24 cellular contexts compared by ENCODE assay signal in genomic region chr6:84061174-84061573, GRCh38. TPM values are rescaled to one million over a fixed set of nuclear protein-coding genes. Genes with fewer than 3 reads are reported as not detected.
"Had no signal": no experiment of that assay in that cellular context is flagged by ENCODE, and none has a peak within 500 bp of the region (broad histone marks: within the 10 kb centered on the region; RNA-seq: fewer than 3 reads in every experiment).

No MANE protein-coding gene starts in this region.

- ATAC-seq: activated T-helper 17 cell treated with anti-CD3 and anti-CD28 coated beads, Interleukin-2, amount 50 U/mL, for 72 hours; left lung; naive thymus-derived CD8-positive, alpha-beta T cell; stimulated activated effector memory CD8-positive, alpha-beta T cell treated with anti-CD3 and anti-CD28 coated beads, Interleukin-12 subunit alpha, Interleukin-12 subunit beta, amount 100 ng/mL, for 72 hours had no signal

- H3K4me2 ChIP-seq: hepatocyte had no signal

- DNase-seq: activated CD4-positive, alpha-beta T cell treated with anti-CD3 and anti-CD28 coated beads for 1 hour; activated CD8-positive, alpha-beta memory T cell treated with anti-CD3 and anti-CD28 coated beads, Interleukin-2, amount 50 U/mL, for 4 hours; activated T-cell treated with anti-CD3 and anti-CD28 coated beads, Interleukin-2, amount 50 U/mL, for 24 hours; amniotic stem cell; foreskin melanocyte; immature natural killer cell; kidney glomerular epithelial cell; left lung; naive thymus-derived CD8-positive, alpha-beta T cell; ovary; stimulated activated CD4-positive, alpha-beta T cell treated with anti-CD3 and anti-CD28 coated beads, Interleukin-2, amount 100 ng/mL, for 24 hours; stomach; T-helper 1 cell; transverse colon; uterus; WERI-Rb-1 had no signal

- H3K79me2 ChIP-seq: hepatocyte had no signal

- H3K9me3 ChIP-seq: left lung, ovary, prostate gland, stomach, suprapubic skin, transverse colon, uterus had no signal

- H3K4me1 ChIP-seq: left lung, prostate gland, suprapubic skin, transverse colon, uterus had no signal

- H3K36me3 ChIP-seq: cardiac muscle cell, left lung, ovary, prostate gland, stomach, suprapubic skin, transverse colon, uterus, WERI-Rb-1 had no signal

- H3K27me3 ChIP-seq: cardiac muscle cell, hepatocyte, left lung, ovary, stomach, suprapubic skin, transverse colon, uterus had no signal

- H3K4me3 ChIP-seq: cardiac muscle cell, hepatocyte, left lung, lung, ovary, prostate gland, stomach, suprapubic skin, transverse colon, uterus had no signal

- H2AFZ ChIP-seq: hepatocyte had no signal

- H3K27ac ChIP-seq: cardiac muscle cell, epithelial cell of prostate, hepatocyte, left lung, ovary, prostate gland, stomach, suprapubic skin, transverse colon, uterus, WERI-Rb-1 had no signal

RNA-seq across cellular contexts. Expression of gene MRAP2, which starts 27.6 kb away (rescaled TPM):
- total RNA-seq: naive thymus-derived CD8-positive, alpha-beta T cell had no signal
- polyA plus RNA-seq: immature natural killer cell; naive thymus-derived CD8-positive, alpha-beta T cell had no signal
